In the genomic region with DNA sequence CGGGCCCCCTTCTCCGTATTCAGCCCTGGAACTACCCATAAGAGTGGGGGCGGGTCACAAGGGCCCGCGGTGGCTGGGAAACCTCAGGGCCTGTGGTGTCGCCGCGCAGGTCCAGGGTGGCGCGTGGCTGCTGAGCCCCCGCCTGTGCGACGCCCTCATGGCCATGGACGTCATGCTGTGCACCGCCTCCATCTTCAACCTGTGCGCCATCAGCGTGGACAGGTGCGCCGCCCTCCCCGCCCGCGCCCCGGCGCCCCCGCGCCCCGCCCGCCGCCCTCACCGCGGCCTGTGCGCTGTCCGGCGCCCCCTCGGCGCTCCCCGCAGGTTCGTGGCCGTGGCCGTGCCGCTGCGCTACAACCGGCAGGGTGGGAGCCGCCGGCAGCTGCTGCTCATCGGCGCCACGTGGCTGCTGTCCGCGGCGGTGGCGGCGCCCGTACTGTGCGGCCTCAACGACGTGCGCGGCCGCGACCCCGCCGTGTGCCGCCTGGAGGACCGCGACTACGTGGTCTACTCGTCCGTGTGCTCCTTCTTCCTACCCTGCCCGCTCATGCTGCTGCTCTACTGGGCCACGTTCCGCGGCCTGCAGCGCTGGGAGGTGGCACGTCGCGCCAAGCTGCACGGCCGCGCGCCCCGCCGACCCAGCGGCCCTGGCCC, we compare ENCODE assay signal across 2 cellular contexts.
A peak's percentile ranks its signal among the peaks of the same experiment; 100 is the strongest.
TF ChIP-seq lines count a peak whose summit lies in the region.

No MANE protein-coding gene starts in this region.

TF ChIP-seq in GM12891, 5 proteins besides CTCF, POLR2A, EP300 and RAD21:
- TF ChIP-seq POU2F2 (IDR thresholded peaks at IDR 0.05; ENCODE audit: low read depth, low read length) (no peak), POLR2AphosphoS5 (IDR thresholded peaks at IDR 0.05; ENCODE audit: low read depth, low read length) (no peak), SPI1 (IDR thresholded peaks at IDR 0.05; ENCODE audit: low read depth, low read length) (no peak)

TF ChIP-seq in GM12878, 131 proteins besides CTCF, POLR2A, EP300 and RAD21:
- TF ChIP-seq HDAC6 (IDR thresholded peaks at IDR 0.05; ENCODE audit: unreplicated experiment): peak; percentile 49
- TF ChIP-seq, protein P1, sequence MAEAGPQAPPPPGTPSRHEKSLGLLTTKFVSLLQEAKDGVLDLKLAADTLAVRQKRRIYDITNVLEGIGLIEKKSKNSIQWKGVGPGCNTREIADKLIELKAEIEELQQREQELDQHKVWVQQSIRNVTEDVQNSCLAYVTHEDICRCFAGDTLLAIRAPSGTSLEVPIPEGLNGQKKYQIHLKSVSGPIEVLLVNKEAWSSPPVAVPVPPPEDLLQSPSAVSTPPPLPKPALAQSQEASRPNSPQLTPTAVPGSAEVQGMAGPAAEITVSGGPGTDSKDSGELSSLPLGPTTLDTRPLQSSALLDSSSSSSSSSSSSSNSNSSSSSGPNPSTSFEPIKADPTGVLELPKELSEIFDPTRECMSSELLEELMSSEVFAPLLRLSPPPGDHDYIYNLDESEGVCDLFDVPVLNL (IDR thresholded peaks at IDR 0.05; ENCODE audit: low read depth, low read length): no peak
